Comparison of ENCODE assay signal across 1 cellular context in the genomic region with DNA sequence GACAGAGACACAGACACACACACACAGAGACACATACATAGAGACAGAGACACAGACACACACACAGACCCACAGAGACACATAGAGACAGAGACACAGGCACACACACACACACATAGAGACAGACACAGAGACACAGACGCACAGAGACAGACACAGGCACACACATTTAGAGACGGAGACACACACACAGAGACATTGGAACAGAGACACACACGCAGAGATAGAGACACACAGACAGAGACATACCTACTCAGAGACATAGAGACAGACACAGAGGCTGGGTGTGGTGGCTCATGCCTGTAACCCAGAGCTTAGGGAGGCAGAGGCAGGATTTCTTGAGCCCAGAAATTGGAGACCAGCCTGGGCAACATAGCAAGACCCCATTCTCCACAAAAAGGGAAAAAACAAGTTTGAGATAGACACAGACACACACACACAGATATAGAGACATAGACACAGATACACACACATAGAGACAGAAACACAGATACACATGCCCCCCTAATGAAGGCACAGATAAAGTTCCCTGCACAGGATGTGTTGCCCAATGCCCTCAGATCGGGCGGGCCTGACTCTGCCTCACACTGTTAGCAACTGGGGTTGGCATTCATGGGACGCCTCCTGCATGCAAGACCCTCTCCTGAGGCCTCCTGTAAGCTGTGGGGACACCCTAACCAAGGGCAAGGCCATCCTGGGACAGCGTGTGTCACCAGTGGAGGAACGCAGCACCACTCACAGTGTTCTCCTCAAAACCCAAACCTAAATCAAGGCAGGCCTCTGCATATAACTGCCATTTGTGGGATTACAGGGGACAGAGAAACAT.
TF ChIP-seq lines count a peak whose summit lies in the region.

No MANE protein-coding gene starts in this region.

TF ChIP-seq in HepG2, 621 proteins besides CTCF, POLR2A, EP300 and RAD21:
- TF ChIP-seq ZFP36L1 (CRISPR knock-in tag; IDR thresholded peaks at IDR 0.05): no peak
- TF ChIP-seq PTBP1 (IDR thresholded peaks at IDR 0.05; ENCODE audit: low read depth, low read length, poor library complexity, severe bottlenecking): no peak
- TF ChIP-seq TMF1 (CRISPR knock-in tag; IDR thresholded peaks at IDR 0.05; ENCODE audit: low read depth): no peak
- TF ChIP-seq, protein P1, sequence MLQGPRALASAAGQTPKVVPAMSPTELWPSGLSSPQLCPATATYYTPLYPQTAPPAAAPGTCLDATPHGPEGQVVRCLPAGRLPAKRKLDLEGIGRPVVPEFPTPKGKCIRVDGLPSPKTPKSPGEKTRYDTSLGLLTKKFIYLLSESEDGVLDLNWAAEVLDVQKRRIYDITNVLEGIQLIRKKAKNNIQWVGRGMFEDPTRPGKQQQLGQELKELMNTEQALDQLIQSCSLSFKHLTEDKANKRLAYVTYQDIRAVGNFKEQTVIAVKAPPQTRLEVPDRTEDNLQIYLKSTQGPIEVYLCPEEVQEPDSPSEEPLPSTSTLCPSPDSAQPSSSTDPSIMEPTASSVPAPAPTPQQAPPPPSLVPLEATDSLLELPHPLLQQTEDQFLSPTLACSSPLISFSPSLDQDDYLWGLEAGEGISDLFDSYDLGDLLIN (CRISPR knock-in tag; IDR thresholded peaks at IDR 0.05; ENCODE audit: borderline replicate concordance): no peak
- peak; percentile 80; the same call in 1 of the 2 replicates for TF ChIP-seq ZNF121 (CRISPR knock-in tag; IDR thresholded peaks at IDR 0.05)
- no peak for TF ChIP-seq AGO2 (optimal IDR thresholded peaks at IDR 0.05; ENCODE audit: low read depth, low read length)
- TF ChIP-seq THYN1 (CRISPR knock-in tag; IDR thresholded peaks at IDR 0.05; ENCODE audit: borderline replicate concordance, low read depth): no peak
- TF ChIP-seq FOXP1 (IDR thresholded peaks at IDR 0.05): 0 out of 2 replicates have a peak, but pooled peaks have one; percentile 30
- no peak for TF ChIP-seq FOXP1 (CRISPR knock-in tag; IDR thresholded peaks at IDR 0.05)
